In the genomic region with DNA sequence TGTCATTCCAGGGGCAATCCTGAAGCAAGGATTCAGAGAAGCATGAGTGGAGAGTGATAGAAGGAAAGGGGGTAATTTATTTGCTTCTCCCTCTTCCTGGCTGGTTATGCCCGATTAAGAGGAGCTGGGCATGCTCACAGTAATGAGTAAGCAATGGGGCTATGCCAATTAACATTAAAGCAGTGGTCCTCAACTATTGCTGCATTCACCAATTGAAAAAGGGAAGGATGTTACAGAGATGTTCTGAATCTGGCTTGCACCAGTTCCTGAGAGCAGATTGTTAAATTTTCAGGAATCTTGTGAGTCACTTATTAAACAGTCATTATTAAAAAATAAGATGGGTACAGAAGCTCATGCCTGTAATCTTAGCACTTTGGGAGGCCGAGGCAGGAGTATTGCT, we compare ENCODE assay signal across 4 cellular contexts.
TF ChIP-seq lines count a peak whose summit lies in the region.

No MANE protein-coding gene starts in this region.

TF ChIP-seq in SK-N-SH, 30 proteins besides CTCF, POLR2A, EP300 and RAD21 (continues in another document):
- TF ChIP-seq POLR2AphosphoS5 (IDR thresholded peaks at IDR 0.05; ENCODE audit: low read depth, low read length) (no peak), TEAD4 (IDR thresholded peaks at IDR 0.05; ENCODE audit: borderline replicate concordance, insufficient read depth) (no peak), NFIC (IDR thresholded peaks at IDR 0.05; ENCODE audit: borderline replicate concordance) (no peak), NRF1 (IDR thresholded peaks at IDR 0.05; ENCODE audit: low read depth, low read length) (no peak), MXI1 (IDR thresholded peaks at IDR 0.05; ENCODE audit: low read depth, low read length) (no peak), GATA2 (CRISPR knock-in tag; IDR thresholded peaks at IDR 0.05) (no peak), CHD2 (IDR thresholded peaks at IDR 0.05; ENCODE audit: low read length, partially characterized antibody) (no peak), FOSL2 (IDR thresholded peaks at IDR 0.05; ENCODE audit: borderline replicate concordance, low read depth) (no peak), RFX5 (IDR thresholded peaks at IDR 0.05; ENCODE audit: low read length) (no peak), YY1 (IDR thresholded peaks at IDR 0.05; ENCODE audit: low read depth) (no peak), TCF12 (IDR thresholded peaks at IDR 0.05) (no peak), MEF2A (IDR thresholded peaks at IDR 0.05; ENCODE audit: borderline replicate concordance, low read depth) (no peak), SMC3 (IDR thresholded peaks at IDR 0.05; ENCODE audit: low read depth, low read length) (no peak)
- TF ChIP-seq, protein P1, sequence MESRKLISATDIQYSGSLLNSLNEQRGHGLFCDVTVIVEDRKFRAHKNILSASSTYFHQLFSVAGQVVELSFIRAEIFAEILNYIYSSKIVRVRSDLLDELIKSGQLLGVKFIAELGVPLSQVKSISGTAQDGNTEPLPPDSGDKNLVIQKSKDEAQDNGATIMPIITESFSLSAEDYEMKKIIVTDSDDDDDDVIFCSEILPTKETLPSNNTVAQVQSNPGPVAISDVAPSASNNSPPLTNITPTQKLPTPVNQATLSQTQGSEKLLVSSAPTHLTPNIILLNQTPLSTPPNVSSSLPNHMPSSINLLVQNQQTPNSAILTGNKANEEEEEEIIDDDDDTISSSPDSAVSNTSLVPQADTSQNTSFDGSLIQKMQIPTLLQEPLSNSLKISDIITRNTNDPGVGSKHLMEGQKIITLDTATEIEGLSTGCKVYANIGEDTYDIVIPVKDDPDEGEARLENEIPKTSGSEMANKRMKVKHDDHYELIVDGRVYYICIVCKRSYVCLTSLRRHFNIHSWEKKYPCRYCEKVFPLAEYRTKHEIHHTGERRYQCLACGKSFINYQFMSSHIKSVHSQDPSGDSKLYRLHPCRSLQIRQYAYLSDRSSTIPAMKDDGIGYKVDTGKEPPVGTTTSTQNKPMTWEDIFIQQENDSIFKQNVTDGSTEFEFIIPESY (IDR thresholded peaks at IDR 0.05; ENCODE audit: borderline replicate concordance, low read depth), result no peak
- TF ChIP-seq, protein P2, sequence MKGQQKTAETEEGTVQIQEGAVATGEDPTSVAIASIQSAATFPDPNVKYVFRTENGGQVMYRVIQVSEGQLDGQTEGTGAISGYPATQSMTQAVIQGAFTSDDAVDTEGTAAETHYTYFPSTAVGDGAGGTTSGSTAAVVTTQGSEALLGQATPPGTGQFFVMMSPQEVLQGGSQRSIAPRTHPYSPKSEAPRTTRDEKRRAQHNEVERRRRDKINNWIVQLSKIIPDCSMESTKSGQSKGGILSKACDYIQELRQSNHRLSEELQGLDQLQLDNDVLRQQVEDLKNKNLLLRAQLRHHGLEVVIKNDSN (IDR thresholded peaks at IDR 0.05; ENCODE audit: borderline replicate concordance, low read depth), result no peak

TF ChIP-seq in SK-N-SH treated with all-trans-retinoic acid at 6 μM for 48 hours, 23 proteins besides CTCF, POLR2A, EP300 and RAD21:
- TF ChIP-seq ZFP3 (CRISPR knock-in tag; IDR thresholded peaks at IDR 0.05) (no peak), PPARA (CRISPR knock-in tag; IDR thresholded peaks at IDR 0.05; ENCODE audit: borderline replicate concordance) (no peak), TOX (CRISPR knock-in tag; IDR thresholded peaks at IDR 0.05; ENCODE audit: borderline replicate concordance) (no peak), RARB (CRISPR knock-in tag; IDR thresholded peaks at IDR 0.05) (no peak), ARNTL (CRISPR knock-in tag; IDR thresholded peaks at IDR 0.05; ENCODE audit: borderline replicate concordance, low read depth) (no peak), ZNF70 (CRISPR knock-in tag; IDR thresholded peaks at IDR 0.05) (no peak), SNAI2 (CRISPR knock-in tag; IDR thresholded peaks at IDR 0.05) (no peak), OSR1 (CRISPR knock-in tag; IDR thresholded peaks at IDR 0.05) (no peak), ESRRG (CRISPR knock-in tag; IDR thresholded peaks at IDR 0.05) (no peak), ISL1 (CRISPR knock-in tag; IDR thresholded peaks at IDR 0.05) (no peak)
- TF ChIP-seq, protein P3, sequence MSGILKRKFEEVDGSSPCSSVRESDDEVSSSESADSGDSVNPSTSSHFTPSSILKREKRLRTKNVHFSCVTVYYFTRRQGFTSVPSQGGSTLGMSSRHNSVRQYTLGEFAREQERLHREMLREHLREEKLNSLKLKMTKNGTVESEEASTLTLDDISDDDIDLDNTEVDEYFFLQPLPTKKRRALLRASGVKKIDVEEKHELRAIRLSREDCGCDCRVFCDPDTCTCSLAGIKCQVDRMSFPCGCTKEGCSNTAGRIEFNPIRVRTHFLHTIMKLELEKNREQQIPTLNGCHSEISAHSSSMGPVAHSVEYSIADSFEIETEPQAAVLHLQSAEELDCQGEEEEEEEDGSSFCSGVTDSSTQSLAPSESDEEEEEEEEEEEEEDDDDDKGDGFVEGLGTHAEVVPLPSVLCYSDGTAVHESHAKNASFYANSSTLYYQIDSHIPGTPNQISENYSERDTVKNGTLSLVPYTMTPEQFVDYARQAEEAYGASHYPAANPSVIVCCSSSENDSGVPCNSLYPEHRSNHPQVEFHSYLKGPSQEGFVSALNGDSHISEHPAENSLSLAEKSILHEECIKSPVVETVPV (CRISPR knock-in tag; IDR thresholded peaks at IDR 0.05), result no peak
- TF ChIP-seq, protein P4, sequence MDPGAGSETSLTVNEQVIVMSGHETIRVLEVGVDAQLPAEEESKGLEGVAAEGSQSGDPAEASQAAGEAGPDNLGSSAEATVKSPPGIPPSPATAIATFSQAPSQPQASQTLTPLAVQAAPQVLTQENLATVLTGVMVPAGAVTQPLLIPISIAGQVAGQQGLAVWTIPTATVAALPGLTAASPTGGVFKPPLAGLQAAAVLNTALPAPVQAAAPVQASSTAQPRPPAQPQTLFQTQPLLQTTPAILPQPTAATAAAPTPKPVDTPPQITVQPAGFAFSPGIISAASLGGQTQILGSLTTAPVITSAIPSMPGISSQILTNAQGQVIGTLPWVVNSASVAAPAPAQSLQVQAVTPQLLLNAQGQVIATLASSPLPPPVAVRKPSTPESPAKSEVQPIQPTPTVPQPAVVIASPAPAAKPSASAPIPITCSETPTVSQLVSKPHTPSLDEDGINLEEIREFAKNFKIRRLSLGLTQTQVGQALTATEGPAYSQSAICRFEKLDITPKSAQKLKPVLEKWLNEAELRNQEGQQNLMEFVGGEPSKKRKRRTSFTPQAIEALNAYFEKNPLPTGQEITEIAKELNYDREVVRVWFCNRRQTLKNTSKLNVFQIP (CRISPR knock-in tag; IDR thresholded peaks at IDR 0.05; ENCODE audit: borderline replicate concordance, low read depth), result no peak

TF ChIP-seq in IMR-90, 13 proteins besides CTCF, POLR2A, EP300 and RAD21:
- TF ChIP-seq, protein P5, sequence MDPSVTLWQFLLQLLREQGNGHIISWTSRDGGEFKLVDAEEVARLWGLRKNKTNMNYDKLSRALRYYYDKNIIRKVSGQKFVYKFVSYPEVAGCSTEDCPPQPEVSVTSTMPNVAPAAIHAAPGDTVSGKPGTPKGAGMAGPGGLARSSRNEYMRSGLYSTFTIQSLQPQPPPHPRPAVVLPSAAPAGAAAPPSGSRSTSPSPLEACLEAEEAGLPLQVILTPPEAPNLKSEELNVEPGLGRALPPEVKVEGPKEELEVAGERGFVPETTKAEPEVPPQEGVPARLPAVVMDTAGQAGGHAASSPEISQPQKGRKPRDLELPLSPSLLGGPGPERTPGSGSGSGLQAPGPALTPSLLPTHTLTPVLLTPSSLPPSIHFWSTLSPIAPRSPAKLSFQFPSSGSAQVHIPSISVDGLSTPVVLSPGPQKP (IDR thresholded peaks at IDR 0.05; ENCODE audit: borderline replicate concordance, low read depth, low read length), result no peak
- TF ChIP-seq MXI1 (IDR thresholded peaks at IDR 0.05; ENCODE audit: borderline replicate concordance, low read depth, low read length), result no peak
- no peak for TF ChIP-seq RFX5 (IDR thresholded peaks at IDR 0.05; ENCODE audit: low read depth, low read length)
- no peak for TF ChIP-seq NFE2L2 (IDR thresholded peaks at IDR 0.05; ENCODE audit: low read depth, low read length)

TF ChIP-seq in endothelial cell of umbilical vein, 7 proteins besides CTCF, POLR2A, EP300 and RAD21:
- TF ChIP-seq FOS (IDR thresholded peaks at IDR 0.05; ENCODE audit: borderline replicate concordance, insufficient read depth, low read length) (no peak), JUN (IDR thresholded peaks at IDR 0.05; ENCODE audit: borderline replicate concordance, insufficient read depth, insufficient read length, low read depth) (no peak), POLR2AphosphoS5 (IDR thresholded peaks at IDR 0.05; ENCODE audit: insufficient read depth, low read depth, low read length) (no peak), MYC (IDR thresholded peaks at IDR 0.05; ENCODE audit: low read depth, low read length) (no peak), EZH2 (IDR thresholded peaks at IDR 0.05; ENCODE audit: borderline replicate concordance, low read depth, low read length, severe bottlenecking) (no peak), GATA2 (IDR thresholded peaks at IDR 0.05; ENCODE audit: insufficient read depth, insufficient read length, low read depth, low read length) (no peak)
- TF ChIP-seq, protein P6, sequence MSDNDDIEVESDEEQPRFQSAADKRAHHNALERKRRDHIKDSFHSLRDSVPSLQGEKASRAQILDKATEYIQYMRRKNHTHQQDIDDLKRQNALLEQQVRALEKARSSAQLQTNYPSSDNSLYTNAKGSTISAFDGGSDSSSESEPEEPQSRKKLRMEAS (IDR thresholded peaks at IDR 0.05; ENCODE audit: insufficient read depth, insufficient read length), result no peak
TF ChIP-seq in endothelial cell of umbilical vein: peak in this region for 0.
